In genomic region chr1:6004412-6005123, GRCh38 we compare ENCODE assay signal across 24 cellular contexts. TPM values are rescaled to one million over a fixed set of nuclear protein-coding genes. Genes with fewer than 3 reads are reported as not detected.
DNase-seq lines count a peak whose midpoint lies in the region; ATAC-seq, FAIRE-seq and TF ChIP-seq lines count a peak whose summit lies in the region.
"Had no signal": no experiment of that assay in that cellular context is flagged by ENCODE, and none has a peak within 500 bp of the region (broad histone marks: within the 10 kb centered on the region; RNA-seq: fewer than 3 reads in every experiment).

No MANE protein-coding gene starts in this region.

- intact Hi-C loops in kidney (cut with DNase I) (no loop called here), sigmoid colon (cut with DNase I) (no loop called here)

- H3K27ac Mint-ChIP-seq in stimulated activated naive B cell treated with anti-CD40 and anti-IgM and Interleukin-4, amounts not matched to agents 10 μg/mL and 1 μg/mL and 100 μg/mL, for 72 hours: no peak overlapping the region
- H3K27ac Mint-ChIP-seq: activated CD4-positive, alpha-beta T cell treated with anti-CD3 and anti-CD28 coated beads, Interleukin-2, amount 10 ng/mL, durations not matched to agents 7 days and 5 days; B cell had no signal

- TF ChIP-seq CTCF in Peyer's patch (IDR thresholded peaks at IDR 0.05) (no peak), kidney (IDR thresholded peaks at IDR 0.05; ENCODE audit: borderline replicate concordance, extremely low read depth, insufficient read depth) (no peak), sigmoid colon (IDR thresholded peaks at IDR 0.05) (no peak)

- peaks cover 8 to 14% of the 10 kb centered on the region in 2 donors for H3K4me1 Mint-ChIP-seq in stimulated activated naive B cell treated with anti-CD40 and anti-IgM and Interleukin-4, amounts not matched to agents 10 μg/mL and 1 μg/mL and 100 μg/mL, for 72 hours

- H3K4me3 Mint-ChIP-seq in stimulated activated naive B cell treated with anti-CD40 and anti-IgM and Interleukin-4, amounts not matched to agents 10 μg/mL and 1 μg/mL and 100 μg/mL, for 72 hours: no peak overlapping the region
- H3K4me3 Mint-ChIP-seq: activated CD4-positive, alpha-beta T cell treated with anti-CD3 and anti-CD28 coated beads, Interleukin-2, amount 10 ng/mL, durations not matched to agents 7 days and 5 days; B cell; central memory CD8-positive, alpha-beta T cell had no signal

- DNase-seq in activated effector memory CD4-positive, alpha-beta T cell treated with anti-CD3 and anti-CD28 coated beads, Interleukin-2, amount 50 U/mL, for 16 hours: peak; percentile 24
- no peak for DNase-seq in activated effector memory CD4-positive, alpha-beta T cell treated with Interleukin-2 at 50 U/mL for 16 hours
- DNase-seq in Peyer's patch (peak in 2 of 3 donors; percentile 10 to 21), kidney (peak; percentile 26), sigmoid colon (peak; percentile 36)
- no peak for DNase-seq in stimulated activated naive B cell treated with anti-CD40 and anti-IgM and Interleukin-4, amounts not matched to agents 10 μg/mL and 1 μg/mL and 100 μg/mL, for 72 hours
- DNase-seq: activated CD4-positive, alpha-beta T cell treated with anti-CD3 and anti-CD28 coated beads, Interleukin-2, amount 10 ng/mL, durations not matched to agents 7 days and 5 days; activated naive CD4-positive, alpha-beta T cell treated with anti-CD3 and anti-CD28 coated beads, Interleukin-2, amount 50 U/mL, for 16 hours; GF-D8; Kasumi-1; mesendoderm; NCI-H1694 treated with DMSO at 0.1 percent for 48 hours; stimulated activated CD8-positive, alpha-beta memory T cell treated with anti-CD3 and anti-CD28 coated beads, Interleukin-4, amount 100 ng/mL, for 48 hours had no signal

- no peaks in the 10 kb centered on the region for H3K27me3 ChIP-seq in Peyer's patch
- H3K27me3 ChIP-seq in sigmoid colon: no peaks in the 10 kb centered on the region
- H3K27me3 ChIP-seq: ascending aorta, right lobe of liver, upper lobe of left lung had no signal

- H3K4me3 ChIP-seq in Peyer's patch: no peak overlapping the region
- H3K4me3 ChIP-seq in kidney (ENCODE audit: low read length in 2 of 2): no peak overlapping the region
- no peak overlapping the region for H3K4me3 ChIP-seq in sigmoid colon
- H3K4me3 ChIP-seq: ascending aorta, right lobe of liver, upper lobe of left lung had no signal

- no peak for TF ChIP-seq EP300 in sigmoid colon (IDR thresholded peaks at IDR 0.05)

- H3K36me3 Mint-ChIP-seq in stimulated activated naive B cell treated with anti-CD40 and anti-IgM and Interleukin-4, amounts not matched to agents 10 μg/mL and 1 μg/mL and 100 μg/mL, for 72 hours: peaks cover 4 to 5% of the 10 kb centered on the region in 2 donors

- ATAC-seq in stimulated activated naive B cell treated with anti-CD40 and anti-IgM and Interleukin-4, amounts not matched to agents 10 μg/mL and 1 μg/mL and 100 μg/mL, for 72 hours (replicated peaks): no peak
- ATAC-seq in GM21528 (IDR thresholded peaks at IDR 0.05; ENCODE audit: low FRiP score, unreplicated experiment): no peak
- no peak for ATAC-seq in GM19324 (IDR thresholded peaks at IDR 0.05; ENCODE audit: low FRiP score, unreplicated experiment)
- ATAC-seq: left colon, right lobe of liver, SK-N-SH treated with all-trans-retinoic acid at 6 μM for 48 hours had no signal

- H3K4me1 ChIP-seq in Peyer's patch: no peaks in the 10 kb centered on the region
- H3K4me1 ChIP-seq in kidney (ENCODE audit: control insufficient read depth in 1 of 2, insufficient read depth in 1 of 2, low read depth in 1 of 2, low read length in 2 of 2): no peaks in the 10 kb centered on the region
- H3K4me1 ChIP-seq in sigmoid colon: no peaks in the 10 kb centered on the region
- H3K4me1 ChIP-seq: ascending aorta, parathyroid adenoma, right lobe of liver, upper lobe of left lung had no signal

- H3K27me3 Mint-ChIP-seq in stimulated activated naive B cell treated with anti-CD40 and anti-IgM and Interleukin-4, amounts not matched to agents 10 μg/mL and 1 μg/mL and 100 μg/mL, for 72 hours: no peaks in the 10 kb centered on the region
- H3K27me3 Mint-ChIP-seq: activated CD4-positive, alpha-beta T cell treated with anti-CD3 and anti-CD28 coated beads, Interleukin-2, amount 10 ng/mL, durations not matched to agents 7 days and 5 days; B cell; central memory CD8-positive, alpha-beta T cell had no signal

- H3K36me3 ChIP-seq in Peyer's patch: no peaks in the 10 kb centered on the region
- no peaks in the 10 kb centered on the region for H3K36me3 ChIP-seq in kidney (ENCODE audit: control insufficient read depth in 1 of 2, insufficient read depth in 2 of 2, low read length in 2 of 2)
- H3K36me3 ChIP-seq in sigmoid colon: no peaks in the 10 kb centered on the region
- H3K36me3 ChIP-seq: ascending aorta, right lobe of liver, upper lobe of left lung had no signal

- WGBS in sigmoid colon, 2 donors: 93% methylated on average over 11 of the region's 11 CpGs

- no peaks in the 10 kb centered on the region for H3K9me3 ChIP-seq in Peyer's patch
- no peaks in the 10 kb centered on the region for H3K9me3 ChIP-seq in kidney (ENCODE audit: control insufficient read depth in 1 of 2, low read length in 2 of 2)
- no peaks in the 10 kb centered on the region for H3K9me3 ChIP-seq in sigmoid colon
- H3K9me3 ChIP-seq: ascending aorta, right lobe of liver, upper lobe of left lung had no signal

- no peak for TF ChIP-seq POLR2A in Peyer's patch (IDR thresholded peaks at IDR 0.05)
- no peak for TF ChIP-seq POLR2A in sigmoid colon (IDR thresholded peaks at IDR 0.05)

- no peak for FAIRE-seq in kidney (lab: Jason Lieb, UNC)
- FAIRE-seq: H54 had no signal

- no peak overlapping the region for H3K9ac ChIP-seq in kidney (ENCODE audit: low read length in 2 of 2)
- H3K9ac ChIP-seq: parathyroid adenoma had no signal

- H3K9me3 Mint-ChIP-seq in stimulated activated naive B cell treated with anti-CD40 and anti-IgM and Interleukin-4, amounts not matched to agents 10 μg/mL and 1 μg/mL and 100 μg/mL, for 72 hours: no peaks in the 10 kb centered on the region
- H3K9me3 Mint-ChIP-seq: activated CD4-positive, alpha-beta T cell treated with anti-CD3 and anti-CD28 coated beads, Interleukin-2, amount 10 ng/mL, durations not matched to agents 7 days and 5 days; central memory CD8-positive, alpha-beta T cell had no signal

- H3K27ac ChIP-seq in Peyer's patch (no peak overlapping the region), kidney (ENCODE audit: low read depth in 2 of 2, low read length in 2 of 2) (no peak overlapping the region), sigmoid colon (no peak overlapping the region)
- H3K27ac ChIP-seq: ascending aorta, parathyroid adenoma, right lobe of liver, upper lobe of left lung had no signal

RNA-seq across cellular contexts. Expression of gene NPHP4, which starts 12.3 kb away (rescaled TPM):
- total RNA-seq in Peyer's patch (10 to 100 TPM in 3 of 4 donors, 1 to 10 TPM in 1; 9.2 to 35.5 (median 18.3) TPM), kidney (16.1 TPM), sigmoid colon (10 to 100 TPM in 2 of 4 donors, 1 to 10 TPM in 2; 4.9 to 12.2 (median 8.8) TPM)
- polyA plus RNA-seq in kidney (ENCODE audit: insufficient read depth, low read depth, low replicate concordance) (2.9 TPM), sigmoid colon (1 to 10 TPM in 2 of 3 donors, under 1 TPM in 1; 0.60 to 6.3 (median 1.2) TPM)

RNA-seq across cellular contexts. Expression of gene KCNAB2, which starts 41.1 kb away (rescaled TPM):
- total RNA-seq in Peyer's patch (10 to 100 TPM in 2 of 4 donors, 1 to 10 TPM in 2; 5.4 to 26.4 (median 10.1) TPM), kidney (28.1 TPM), sigmoid colon (1 to 10 TPM; 6.8 to 9.0 (median 7.7) TPM)
- polyA plus RNA-seq in kidney (ENCODE audit: insufficient read depth, low read depth, low replicate concordance) (19.6 TPM), sigmoid colon (10 to 100 TPM in 1 of 3 donors, 1 to 10 TPM in 2; 3.0 to 23.5 (median 4.9) TPM)

Comparison
In these comparisons a context has a peak if more than half of its experiments do, and no peak if none do; other contexts are left out.
1. DNase-seq: peak in activated effector memory CD4-positive, alpha-beta T cell treated with anti-CD3 and anti-CD28 coated beads, Interleukin-2, amount 50 U/mL, for 16 hours (single experiment), Peyer's patch (2 of 3), kidney (single experiment) and sigmoid colon (single experiment); none in activated effector memory CD4-positive, alpha-beta T cell treated with Interleukin-2 at 50 U/mL for 16 hours (single experiment) and stimulated activated naive B cell treated with anti-CD40 and anti-IgM and Interleukin-4, amounts not matched to agents 10 μg/mL and 1 μg/mL and 100 μg/mL, for 72 hours (single experiment).